8 cellular contexts compared by ENCODE assay signal in the genomic region with DNA sequence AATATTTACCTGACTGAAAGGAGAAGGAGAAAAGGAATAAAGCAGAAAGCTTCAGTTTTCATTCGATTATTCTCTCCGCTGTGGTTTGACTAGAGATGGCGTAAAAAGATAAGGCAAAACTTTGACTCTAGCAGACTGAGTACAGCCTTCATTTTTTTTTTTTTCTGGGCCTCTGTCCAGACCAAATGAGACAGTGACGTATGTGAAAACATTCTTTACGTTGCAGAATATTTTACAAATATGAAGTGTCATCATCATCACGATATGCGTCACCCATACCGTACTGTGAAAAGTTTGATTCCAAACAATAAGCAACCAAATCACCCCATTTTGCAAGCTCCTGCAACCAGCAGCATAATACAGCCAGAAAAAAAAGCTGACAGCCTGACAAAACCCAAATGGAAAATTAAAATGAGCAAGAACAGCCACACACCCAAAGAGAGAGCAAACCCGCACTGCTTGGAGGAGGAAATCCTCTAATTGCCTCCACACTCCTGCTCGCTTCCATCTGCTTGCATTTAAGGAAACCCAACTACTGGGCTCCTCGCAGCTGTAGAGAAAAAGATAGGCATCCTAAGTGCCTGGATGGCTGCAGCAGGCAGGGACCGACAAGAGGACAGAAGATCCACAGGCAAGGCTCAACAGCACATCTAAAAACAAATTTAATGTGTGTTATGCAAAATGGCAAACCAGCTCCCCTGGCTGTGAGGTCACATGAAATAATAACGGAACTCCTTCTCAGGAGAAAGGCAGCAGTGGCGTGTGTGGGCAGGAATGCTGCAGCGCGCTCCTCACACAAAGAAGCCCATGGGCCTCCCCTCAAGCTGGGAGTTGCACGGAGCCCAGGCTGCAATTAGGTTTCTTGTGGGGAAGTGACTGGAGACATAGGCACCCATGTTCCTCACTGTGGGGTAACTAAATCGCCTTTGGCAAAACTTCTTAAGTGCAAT.
DNase-seq lines count a peak whose midpoint lies in the region; ATAC-seq and TF ChIP-seq lines count a peak whose summit lies in the region.

No MANE protein-coding gene starts in this region.

- H3K27ac Mint-ChIP-seq in chondrocyte (ENCODE audit: unreplicated experiment) = peak overlapping the region; percentile 94

- no peak overlapping the region for H2AFZ ChIP-seq in ACC112 (ENCODE audit: low read length, unreplicated experiment)

- H3K9ac ChIP-seq in muscle layer of colon (ENCODE audit: low read length) = peak overlapping the region; percentile 62

- H3K9me3 ChIP-seq in muscle layer of colon (ENCODE audit: low read length) = no peaks in the 10 kb centered on the region

- H3K27me3 ChIP-seq in ACC112 (ENCODE audit: insufficient read depth, low read length) (no peaks in the 10 kb centered on the region), muscle layer of colon (ENCODE audit: control insufficient read depth in 1 of 2, insufficient read depth in 2 of 2, low read length in 2 of 2) (no peaks in the 10 kb centered on the region)

- H3K4me3 ChIP-seq in ACC112 (ENCODE audit: low read depth, low read length) (peak overlapping the region; percentile 31), muscle layer of colon (ENCODE audit: low read depth in 1 of 2, low read length in 2 of 2) (peak overlapping the region in 1 of 2 donors; percentile 73)

- no peak overlapping the region for H3K4me3 Mint-ChIP-seq in chondrocyte (ENCODE audit: unreplicated experiment)

- peak overlapping the region; percentile 87 for H3K27ac ChIP-seq in ACC112 (ENCODE audit: low read depth, low read length)
- peak overlapping the region; percentile 82 for H3K27ac ChIP-seq in muscle layer of colon (ENCODE audit: low read depth, low read length)

- TF ChIP-seq CTCF in chondrocyte (IDR thresholded peaks at IDR 0.05) = no peak

- ATAC-seq in left lobe of liver (no peak), GM18519 (IDR thresholded peaks at IDR 0.05; ENCODE audit: low FRiP score, unreplicated experiment) (no peak), GM18517 (IDR thresholded peaks at IDR 0.05; ENCODE audit: unreplicated experiment) (no peak)

- H3K36me3 Mint-ChIP-seq in chondrocyte (ENCODE audit: low read depth) = no peaks in the 10 kb centered on the region

- DNase-seq in NCI-H526 treated with DMSO at 0.1 percent for 48 hours (lab: John Stamatoyannopoulos, UW) (peak; percentile 91), chondrocyte (ENCODE audit: low spot score) (no peak), left lobe of liver (ENCODE audit: low spot score) (no peak), C1 segment of cervical spinal cord (lab: John Stamatoyannopoulos, UW) (no peak)

- H3K36me3 ChIP-seq in ACC112 (ENCODE audit: insufficient read depth, low read length) (no peaks in the 10 kb centered on the region), muscle layer of colon (ENCODE audit: insufficient read depth, low read length) (no peaks in the 10 kb centered on the region)

- no peaks in the 10 kb centered on the region for H3K9me3 Mint-ChIP-seq in chondrocyte (ENCODE audit: low read depth)

- H3K27me3 Mint-ChIP-seq in chondrocyte (ENCODE audit: low read depth) = no peaks in the 10 kb centered on the region

- H3K4me1 ChIP-seq in ACC112 (ENCODE audit: control insufficient read depth, insufficient read depth, low read length, unreplicated experiment) = peaks cover 70% of the 10 kb centered on the region
- peaks cover 44% of the 10 kb centered on the region for H3K4me1 ChIP-seq in muscle layer of colon (ENCODE audit: insufficient read depth, low read length)

- peaks cover 29% of the 10 kb centered on the region for H3K79me2 ChIP-seq in ACC112 (ENCODE audit: control insufficient read depth, insufficient read depth, low read length, unreplicated experiment)

- peaks cover 85% of the 10 kb centered on the region for H3K4me1 Mint-ChIP-seq in chondrocyte (ENCODE audit: low read depth)
